Comparison of ENCODE assay signal across 20 cellular contexts in the genomic region with DNA sequence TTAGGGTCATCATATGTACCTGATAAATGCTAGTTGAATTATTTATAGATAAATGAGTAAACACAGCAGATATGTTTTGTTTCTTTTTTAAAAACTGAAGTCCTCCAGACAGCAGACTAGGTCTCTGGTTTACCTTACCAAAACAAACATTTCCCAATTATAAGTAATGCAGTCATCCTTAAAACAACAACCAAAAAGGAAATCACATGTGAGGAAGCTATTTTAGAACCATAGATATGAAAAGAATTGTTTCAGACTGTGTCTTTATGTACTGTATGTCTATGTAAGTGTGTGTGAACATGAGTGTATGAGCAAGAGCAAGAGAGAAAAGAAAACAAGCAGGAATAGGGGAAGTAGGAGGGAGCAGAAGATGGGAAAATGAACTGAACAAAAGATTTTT.
"Had no signal": no experiment of that assay in that cellular context is flagged by ENCODE, and none has a peak within 500 bp of the region (broad histone marks: within the 10 kb centered on the region; RNA-seq: fewer than 3 reads in every experiment).

No MANE protein-coding gene starts in this region.

- H3K4me1 Mint-ChIP-seq: activated CD8-positive, alpha-beta memory T cell treated with anti-CD3 and anti-CD28 coated beads, Interleukin-2, amount 10 ng/mL, durations not matched to agents 7 days and 5 days; activated naive CD4-positive, alpha-beta T cell treated with anti-CD3 and anti-CD28 coated beads, Interleukin-2, amount 10 ng/mL, durations not matched to agents 7 days and 5 days; naive thymus-derived CD8-positive, alpha-beta T cell; stimulated activated memory B cell treated with anti-CD40 and anti-IgM and Interleukin-4, amounts not matched to agents 10 μg/mL and 1 μg/mL and 100 μg/mL, for 72 hours had no signal

- H3K79me2 ChIP-seq: parathyroid adenoma had no signal

- H3K27ac Mint-ChIP-seq: activated CD8-positive, alpha-beta memory T cell treated with anti-CD3 and anti-CD28 coated beads, Interleukin-2, amount 10 ng/mL, durations not matched to agents 7 days and 5 days; activated naive CD4-positive, alpha-beta T cell treated with anti-CD3 and anti-CD28 coated beads, Interleukin-2, amount 10 ng/mL, durations not matched to agents 7 days and 5 days; activated T-cell treated with anti-CD3 and anti-CD28 coated beads, Interleukin-2, amount 50 U/mL, for 24 hours; naive thymus-derived CD8-positive, alpha-beta T cell; stimulated activated memory B cell treated with anti-CD40 and anti-IgM and Interleukin-4, amounts not matched to agents 10 μg/mL and 1 μg/mL and 100 μg/mL, for 72 hours; T-helper 1 cell treated with Interleukin-12 subunit alpha and Interleukin-12 subunit beta and Interleukin-4 antibody, amounts not matched to agents 30 μg/mL and 1 μg/mL, for 36 hours had no signal

- H3K27me3 ChIP-seq: adrenal gland, cardiac muscle cell, gastrocnemius medialis, heart right ventricle, left lung, neutrophil, thyroid gland had no signal

- H3K36me3 ChIP-seq: adrenal gland, cardiac muscle cell, gastrocnemius medialis, heart right ventricle, left lung, neutrophil, thyroid gland, WERI-Rb-1 had no signal

- H3K9ac ChIP-seq: parathyroid adenoma, SK-N-SH had no signal

- H2AFZ ChIP-seq: parathyroid adenoma had no signal

- H3K4me1 ChIP-seq: adrenal gland, gastrocnemius medialis, heart right ventricle, left lung, parathyroid adenoma, thyroid gland had no signal

- H3K9me3 Mint-ChIP-seq: T-helper 1 cell treated with Interleukin-12 subunit alpha and Interleukin-12 subunit beta and Interleukin-4 antibody, amounts not matched to agents 30 μg/mL and 1 μg/mL, for 36 hours had no signal

- H3K4me3 ChIP-seq: adrenal gland, cardiac muscle cell, gastrocnemius medialis, heart right ventricle, left lung, thyroid gland had no signal

- H3K4me2 ChIP-seq: SK-N-SH had no signal

- DNase-seq: activated CD4-positive, alpha-beta T cell treated with anti-CD3 and anti-CD28 coated beads, Interleukin-2, amount 50 U/mL, for 48 hours; activated CD8-positive, alpha-beta memory T cell treated with anti-CD3 and anti-CD28 coated beads, Interleukin-2, amount 10 ng/mL, durations not matched to agents 7 days and 5 days; activated naive CD4-positive, alpha-beta T cell treated with anti-CD3 and anti-CD28 coated beads, Interleukin-2, amount 10 ng/mL, durations not matched to agents 7 days and 5 days; activated T-cell treated with anti-CD3 and anti-CD28 coated beads, Interleukin-2, amount 50 U/mL, for 24 hours; adrenal gland; effector CD4-positive, alpha-beta T cell; gastrocnemius medialis; heart right ventricle; kidney; left lung; naive thymus-derived CD8-positive, alpha-beta T cell; SK-N-SH; stimulated activated CD4-positive, alpha-beta T cell treated with anti-CD3 and anti-CD28 coated beads, Interleukin-2, amount 100 ng/mL, for 48 hours; thyroid gland; WERI-Rb-1 had no signal

- H3K27ac ChIP-seq: adrenal gland, cardiac muscle cell, gastrocnemius medialis, heart right ventricle, left lung, neutrophil, parathyroid adenoma, thyroid gland, WERI-Rb-1 had no signal

- H3K36me3 Mint-ChIP-seq: activated CD8-positive, alpha-beta memory T cell treated with anti-CD3 and anti-CD28 coated beads, Interleukin-2, amount 10 ng/mL, durations not matched to agents 7 days and 5 days; activated naive CD4-positive, alpha-beta T cell treated with anti-CD3 and anti-CD28 coated beads, Interleukin-2, amount 10 ng/mL, durations not matched to agents 7 days and 5 days; naive thymus-derived CD8-positive, alpha-beta T cell; stimulated activated memory B cell treated with anti-CD40 and anti-IgM and Interleukin-4, amounts not matched to agents 10 μg/mL and 1 μg/mL and 100 μg/mL, for 72 hours had no signal

- H3K27me3 Mint-ChIP-seq: activated CD8-positive, alpha-beta memory T cell treated with anti-CD3 and anti-CD28 coated beads, Interleukin-2, amount 10 ng/mL, durations not matched to agents 7 days and 5 days; activated naive CD4-positive, alpha-beta T cell treated with anti-CD3 and anti-CD28 coated beads, Interleukin-2, amount 10 ng/mL, durations not matched to agents 7 days and 5 days; activated T-cell treated with anti-CD3 and anti-CD28 coated beads, Interleukin-2, amount 50 U/mL, for 24 hours; naive thymus-derived CD8-positive, alpha-beta T cell; stimulated activated memory B cell treated with anti-CD40 and anti-IgM and Interleukin-4, amounts not matched to agents 10 μg/mL and 1 μg/mL and 100 μg/mL, for 72 hours had no signal

- H3K4me3 Mint-ChIP-seq: activated CD8-positive, alpha-beta memory T cell treated with anti-CD3 and anti-CD28 coated beads, Interleukin-2, amount 10 ng/mL, durations not matched to agents 7 days and 5 days; activated naive CD4-positive, alpha-beta T cell treated with anti-CD3 and anti-CD28 coated beads, Interleukin-2, amount 10 ng/mL, durations not matched to agents 7 days and 5 days; activated T-cell treated with anti-CD3 and anti-CD28 coated beads, Interleukin-2, amount 50 U/mL, for 24 hours; naive thymus-derived CD8-positive, alpha-beta T cell; stimulated activated memory B cell treated with anti-CD40 and anti-IgM and Interleukin-4, amounts not matched to agents 10 μg/mL and 1 μg/mL and 100 μg/mL, for 72 hours; T-helper 1 cell treated with Interleukin-12 subunit alpha and Interleukin-12 subunit beta and Interleukin-4 antibody, amounts not matched to agents 30 μg/mL and 1 μg/mL, for 36 hours had no signal

- H3K9me3 ChIP-seq: gastrocnemius medialis, left lung, neutrophil, SK-N-SH, thyroid gland had no signal
